Comparison of ENCODE assay signal across 19 cellular contexts in genomic region chr10:593421-593820, GRCh38.
DNase-seq lines count a peak whose midpoint lies in the region; ATAC-seq and TF ChIP-seq lines count a peak whose summit lies in the region.
"Had no signal": no experiment of that assay in that cellular context is flagged by ENCODE, and none has a peak within 500 bp of the region (broad histone marks: within the 10 kb centered on the region; RNA-seq: fewer than 3 reads in every experiment).

No MANE protein-coding gene starts in this region.

- H3K4me3 ChIP-seq in left ventricle myocardium inferior: peak overlapping the region; percentile 39
- peak overlapping the region; percentile 3 for H3K4me3 ChIP-seq in fibroblast of the aortic adventitia (ENCODE audit: low read depth, low read length)
- H3K4me3 ChIP-seq in tibial artery: no peak overlapping the region
- H3K4me3 ChIP-seq: BLaER1 treated with 17β-estradiol and CSF1 and Interleukin-3, amounts not matched to agents 10 nM and 100 nM; GM12878; GM23338; Peyer's patch had no signal

- H3K27ac ChIP-seq in left ventricle myocardium inferior (replicated peaks): peak overlapping the region; percentile 64
- no peak overlapping the region for H3K27ac ChIP-seq in tibial artery
- H3K27ac ChIP-seq: BLaER1 treated with 17β-estradiol and CSF1 and Interleukin-3, amounts not matched to agents 10 nM and 100 nM; KMS-11; Peyer's patch had no signal

- intact Hi-C loops in left ventricle myocardium inferior (cut with micrococcal nuclease) (no loop called here), Right ventricle myocardium superior (cut with DNase I) (no loop called here), tibial artery (cut with DNase I; ENCODE audit: low total_unique reads) (loop anchor here (10.0 kb wide), 1 partner anchor 91 kb away; the partner anchor contains the start of gene DIP2C)

- H3K9me3 ChIP-seq in left ventricle myocardium inferior (replicated peaks) (no peaks in the 10 kb centered on the region), tibial artery (no peaks in the 10 kb centered on the region)
- H3K9me3 ChIP-seq: BLaER1 treated with 17β-estradiol and CSF1 and Interleukin-3, amounts not matched to agents 10 nM and 100 nM; Peyer's patch had no signal

- no peak for DNase-seq in left ventricle myocardium inferior
- no peak for DNase-seq in Right ventricle myocardium superior
- DNase-seq in fibroblast of the aortic adventitia (ENCODE audit: low read depth): no peak
- no peak for DNase-seq in omental fat pad (ENCODE audit: low spot score)
- peak; percentile 2 to 55 for DNase-seq in tibial artery
- no peak for DNase-seq in SW480 (ENCODE audit: low spot score)
- DNase-seq in NCI-H526 (lab: John Stamatoyannopoulos, UW): no peak
- DNase-seq in DMS114 treated with DMSO at 0.1 percent for 48 hours (lab: John Stamatoyannopoulos, UW; ENCODE audit: unreplicated experiment): no peak
- DNase-seq: CD8-positive, alpha-beta memory T cell; GDM1; NCI-H1436 treated with DMSO at 0.1 percent for 48 hours; NCI-H524; Peyer's patch; SHP77 treated with DMSO at 0.1 percent for 48 hours had no signal

- H3K4me1 ChIP-seq in left ventricle myocardium inferior (peaks cover 49% of the 10 kb centered on the region), tibial artery (peaks cover 0 to 27% (median 10%) of the 10 kb centered on the region in 4 donors)

- H3K36me3 ChIP-seq in left ventricle myocardium inferior (no peaks in the 10 kb centered on the region), tibial artery (no peaks in the 10 kb centered on the region)
- H3K36me3 ChIP-seq: BLaER1 treated with 17β-estradiol and CSF1 and Interleukin-3, amounts not matched to agents 10 nM and 100 nM; Peyer's patch had no signal

- H3K27me3 ChIP-seq in left ventricle myocardium inferior (ENCODE audit: low read depth) (no peaks in the 10 kb centered on the region), tibial artery (no peaks in the 10 kb centered on the region)
- H3K27me3 ChIP-seq: Peyer's patch had no signal

- TF ChIP-seq CTCF in left ventricle myocardium inferior (IDR thresholded peaks at IDR 0.05; ENCODE audit: borderline replicate concordance) (no peak), fibroblast of the aortic adventitia (IDR thresholded peaks at IDR 0.05; ENCODE audit: insufficient read depth, low read length) (no peak), omental fat pad (IDR thresholded peaks at IDR 0.05) (no peak), tibial artery (IDR thresholded peaks at IDR 0.05) (no peak)

- ATAC-seq in Right ventricle myocardium superior (ENCODE audit: poor library complexity) (no peak), omental fat pad (ENCODE audit: low FRiP score) (peak; percentile 25)
- ATAC-seq: GM12878, GM23338, HCT116 had no signal

Comparison
In these comparisons a context has a peak if more than half of its experiments do, and no peak if none do; other contexts are left out.
1. DNase-seq: peak in tibial artery (2 of 2); none in left ventricle myocardium inferior (single experiment), Right ventricle myocardium superior (single experiment), fibroblast of the aortic adventitia (single experiment), omental fat pad (single experiment), SW480 (single experiment), NCI-H526 (0 of 2) and DMS114 treated with DMSO at 0.1 percent for 48 hours (single experiment).
2. H3K4me3 ChIP-seq: peak in left ventricle myocardium inferior (single experiment) and fibroblast of the aortic adventitia (single experiment); none in tibial artery (0 of 2).